Comparison of ENCODE assay signal across 25 cellular contexts in the genomic region with DNA sequence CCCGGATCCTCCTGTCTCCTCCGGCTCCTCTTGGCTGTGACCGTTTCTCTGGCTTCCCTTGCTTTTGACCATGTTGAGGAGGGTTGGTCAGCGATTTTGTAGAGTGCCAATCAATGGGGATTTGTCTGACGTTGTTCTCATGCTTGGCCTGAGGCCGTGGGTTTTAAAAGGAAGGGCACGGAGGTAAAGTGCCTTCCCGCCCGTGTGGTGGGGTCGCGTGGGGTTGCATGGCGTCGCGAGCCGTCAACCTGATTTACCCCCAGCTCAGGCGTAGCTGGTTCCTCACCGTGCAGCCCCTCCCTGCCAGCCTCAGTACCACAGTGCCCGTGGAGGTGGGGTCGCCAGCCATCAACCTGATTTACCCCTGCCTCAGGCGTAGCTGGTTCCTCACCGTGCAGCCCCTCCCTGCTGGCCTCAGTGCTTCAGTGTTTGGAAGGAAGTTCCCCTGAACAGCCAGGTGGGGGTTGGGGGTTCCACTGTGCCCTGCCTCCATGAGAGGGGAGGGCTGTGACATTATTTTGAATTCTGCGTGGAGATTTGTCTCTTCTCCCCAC. TPM values are rescaled to one million over a fixed set of nuclear protein-coding genes. Genes with fewer than 3 reads are reported as not detected.
DNase-seq lines count a peak whose midpoint lies in the region; ATAC-seq and TF ChIP-seq lines count a peak whose summit lies in the region.
"Had no signal": no experiment of that assay in that cellular context is flagged by ENCODE, and none has a peak within 500 bp of the region (broad histone marks: within the 10 kb centered on the region; RNA-seq: fewer than 3 reads in every experiment).

No MANE protein-coding gene starts in this region.

- intact Hi-C loops in Right ventricle myocardium superior (cut with DNase I) = no loop called here
- intact Hi-C loops in cardiac septum (cut with DNase I) = no loop called here
- intact Hi-C loops in spleen (cut with DNase I; ENCODE audit: low total_unique reads) = no loop called here

- no peaks in the 10 kb centered on the region for H3K9me3 ChIP-seq in spleen
- H3K9me3 ChIP-seq: BE2C, gastrocnemius medialis, transverse colon had no signal

- WGBS in spleen, 5 donors = 25 to 35% (median 26%) methylated on average over 22 of the region's 22 CpGs

- DNase-seq in Right ventricle myocardium superior (peak; percentile 18), cardiac septum (ENCODE audit: low spot score) (no peak), NB4 (ENCODE audit: low read depth) (peak; percentile 57), iPS-NIHi11 (ENCODE audit: low spot score) (peak; percentile 9), spleen (peak; percentile 31), AG20443 (ENCODE audit: low spot score) (no peak), omental fat pad (ENCODE audit: low spot score) (no peak)
- DNase-seq: activated CD4-positive, CD25-positive, alpha-beta regulatory T cell; activated naive CD4-positive, alpha-beta T cell; activated T-cell treated with anti-CD3 and anti-CD28 coated beads, Interleukin-2, amount 50 U/mL, for 4 hours; BE2C; DMS 273 treated with DMSO at 0.1 percent for 48 hours; gastrocnemius medialis; Karpas-422; NCI-H1436; NCI-H2081 treated with DMSO at 0.1 percent for 48 hours; NCI-H226; transverse colon had no signal

- H3K27ac ChIP-seq in spleen = no peak overlapping the region
- H3K27ac ChIP-seq: dorsolateral prefrontal cortex, gastrocnemius medialis, hepatocyte, neural progenitor cell, transverse colon had no signal

- H3K4me3 ChIP-seq in NB4 (ENCODE audit: low read depth, low read length) (peak overlapping the region; percentile 27), spleen (no peak overlapping the region)
- H3K4me3 ChIP-seq: dorsolateral prefrontal cortex, gastrocnemius medialis, GM23338, hepatocyte, neural progenitor cell, transverse colon had no signal

- peaks cover 0 to 31% (median 0%) of the 10 kb centered on the region in 7 donors for H3K27me3 ChIP-seq in spleen (replicated peaks in 1 of 7)
- H3K27me3 ChIP-seq: hepatocyte had no signal

- H3K36me3 ChIP-seq in spleen = no peaks in the 10 kb centered on the region
- H3K36me3 ChIP-seq: BE2C, gastrocnemius medialis, neural progenitor cell, transverse colon had no signal

- peaks cover 0 to 15% (median 3%) of the 10 kb centered on the region in 6 donors for H3K4me1 ChIP-seq in spleen
- H3K4me1 ChIP-seq: BE2C, gastrocnemius medialis, neural progenitor cell, transverse colon had no signal

- TF ChIP-seq CTCF in NB4 (IDR thresholded peaks at IDR 0.05; ENCODE audit: low read depth, low read length) = no peak
- TF ChIP-seq CTCF in spleen (IDR thresholded peaks at IDR 0.05 in 8 of 11, conservative IDR thresholded peaks at IDR 0.05 in 3 of 11) = no peak
- no peak for TF ChIP-seq CTCF in omental fat pad (IDR thresholded peaks at IDR 0.05)

- ATAC-seq in Right ventricle myocardium superior (ENCODE audit: poor library complexity) = no peak
- ATAC-seq in omental fat pad (ENCODE audit: low FRiP score) = no peak
- ATAC-seq in GM19395 (IDR thresholded peaks at IDR 0.05; ENCODE audit: unreplicated experiment) = no peak
- ATAC-seq: activated T-cell treated with anti-CD3 and anti-CD28 coated beads, Interleukin-2, amount 50 U/mL, for 4 hours; gastrocnemius medialis; GM23338; right cardiac atrium had no signal

- TF ChIP-seq POLR2A in NB4 (IDR thresholded peaks at IDR 0.05; ENCODE audit: extremely low read depth, insufficient read length) = no peak
- no peak for TF ChIP-seq POLR2A in spleen (IDR thresholded peaks at IDR 0.05)

RNA-seq across cellular contexts. Expression of gene TPSAB1, which starts 5.0 kb away (rescaled TPM):
- 7.1 TPM for total RNA-seq in Right ventricle myocardium superior
- 4.1 TPM for total RNA-seq in cardiac septum
- total RNA-seq in spleen = 10 to 100 TPM in 2 of 7 donors, 1 to 10 TPM in 3, under 1 TPM in 1, not detected in 1; 0.60 to 17.9 (median 1.8) TPM
- under 1 TPM; 0.26 to 0.65 (median 0.59) TPM for polyA plus RNA-seq in spleen
- 10 to 100 TPM; 20.8 to 86.2 (median 31.4) TPM for total RNA-seq in omental fat pad
- total RNA-seq: GM23338, hepatocyte had no signal
- polyA plus RNA-seq: GM23338, hepatocyte had no signal

RNA-seq across cellular contexts. Expression of gene TPSD1, which starts 10.3 kb away (rescaled TPM):
- 0.51 TPM for total RNA-seq in Right ventricle myocardium superior
- not detected for total RNA-seq in cardiac septum
- total RNA-seq in spleen = under 1 TPM in 1 of 7 donors, not detected in 6; 0.76 TPM
- under 1 TPM in 1 of 3 donors, not detected in 2; 0.11 TPM for polyA plus RNA-seq in spleen
- 1 to 10 TPM in 1 of 4 donors, not detected in 3; 1.2 TPM for total RNA-seq in omental fat pad
- total RNA-seq: cerebellum, hepatocyte had no signal
- polyA plus RNA-seq: GM23338, hepatocyte had no signal

RNA-seq across cellular contexts. Expression of gene TPSB2, which starts 15.5 kb away (rescaled TPM):
- total RNA-seq in Right ventricle myocardium superior (10.1 TPM), cardiac septum (5.5 TPM), spleen (1 to 10 TPM in 4 of 7 donors, not detected in 3; 1.1 to 8.2 (median 4.5) TPM), omental fat pad (100 to 1,000 TPM in 1 of 4 donors, 10 to 100 TPM in 3; 10.1 to 112 (median 42.0) TPM)
- polyA plus RNA-seq in spleen = under 1 TPM in 2 of 3 donors, not detected in 1; 0.29 to 0.50 TPM
- total RNA-seq: cerebellum, GM23338, hepatocyte had no signal
- polyA plus RNA-seq: hepatocyte had no signal

RNA-seq across cellular contexts. Expression of gene TPSG1, which starts 20.5 kb away (rescaled TPM):
- total RNA-seq in Right ventricle myocardium superior = 0.19 TPM
- not detected for total RNA-seq in cardiac septum
- under 1 TPM in 1 of 7 donors, not detected in 6; 0.46 TPM for total RNA-seq in spleen
- not detected for polyA plus RNA-seq in spleen
- total RNA-seq in omental fat pad = 1 to 10 TPM in 1 of 4 donors, not detected in 3; 1.3 TPM
- total RNA-seq: activated T-cell treated with anti-CD3 and anti-CD28 coated beads, Interleukin-2, amount 50 U/mL, for 4 hours; cerebellum; dorsolateral prefrontal cortex; GM23338 had no signal
- polyA plus RNA-seq: right cardiac atrium had no signal

Comparison
In these comparisons a context has a peak if more than half of its experiments do, and no peak if none do; other contexts are left out.
1. DNase-seq: peak in Right ventricle myocardium superior (single experiment), NB4 (single experiment), iPS-NIHi11 (single experiment) and spleen (single experiment); none in cardiac septum (single experiment), AG20443 (single experiment) and omental fat pad (single experiment).